Comparison of ENCODE assay signal across 8 cellular contexts in genomic region chr18:47772374-47773248, GRCh38.
DNase-seq lines count a peak whose midpoint lies in the region; ATAC-seq and TF ChIP-seq lines count a peak whose summit lies in the region.

No MANE protein-coding gene starts in this region.

- H3K27me3 ChIP-seq in WERI-Rb-1 (ENCODE audit: insufficient read depth, low read depth, severe bottlenecking), result no peaks in the 10 kb centered on the region
- H3K27me3 ChIP-seq in breast epithelium, result no peaks in the 10 kb centered on the region

- no peak for TF ChIP-seq POLR2A in breast epithelium (IDR thresholded peaks at IDR 0.05)

- H3K36me3 ChIP-seq in WERI-Rb-1, result no peaks in the 10 kb centered on the region
- H3K36me3 ChIP-seq in breast epithelium, result no peaks in the 10 kb centered on the region

- no peaks in the 10 kb centered on the region for H3K4me1 ChIP-seq in breast epithelium

- ATAC-seq in Right ventricle myocardium inferior (peak; percentile 50), left lobe of liver (peak; percentile 96), GM21529 (IDR thresholded peaks at IDR 0.05; ENCODE audit: unreplicated experiment) (no peak)

- H3K27ac ChIP-seq in WERI-Rb-1 (peak overlapping the region; percentile 3; the same call in 1 of the 2 replicates), breast epithelium (no peak overlapping the region)

- TF ChIP-seq CTCF in WERI-Rb-1 (IDR thresholded peaks at IDR 0.05; ENCODE audit: low read depth, low read length) (peak; percentile 98), breast epithelium (IDR thresholded peaks at IDR 0.05) (peak in 2 of 3 donors; percentile 68 to 80)

- H3K4me3 ChIP-seq in WERI-Rb-1 (ENCODE audit: low read depth, low read length) (no peak overlapping the region), breast epithelium (no peak overlapping the region)

- intact Hi-C loops in Right ventricle myocardium inferior (cut with DNase I) (loop anchor here (2.0 to 5.0 kb wide), 2 partner anchors 250 to 675 kb away; no protein-coding TSS in a partner anchor), cardiac septum (cut with DNase I) (loop anchor here (1.0 to 5.0 kb wide), 4 partner anchors 155 to 675 kb away; no protein-coding TSS in a partner anchor), breast epithelium (cut with DNase I; ENCODE audit: low total_unique reads) (no loop called here)

- H3K9me3 ChIP-seq in WERI-Rb-1 (ENCODE audit: severe bottlenecking), result no peaks in the 10 kb centered on the region
- H3K9me3 ChIP-seq in breast epithelium, result no peaks in the 10 kb centered on the region

- DNase-seq in Right ventricle myocardium inferior (ENCODE audit: missing footprints) (no peak), cardiac septum (ENCODE audit: low spot score) (no peak), NCI-H2029 (lab: John Stamatoyannopoulos, UW) (peak; percentile 63), WERI-Rb-1 (peak; percentile 90), breast epithelium (ENCODE audit: low spot score in 2 of 2) (peak; percentile 34 to 67), left lobe of liver (ENCODE audit: low spot score) (peak; percentile 64)
- DNase-seq in stimulated activated CD8-positive, alpha-beta memory T cell treated with anti-CD3 and anti-CD28 coated beads, Interleukin-4, amount 100 ng/mL, for 24 hours (ENCODE audit: low read depth), result peak; percentile 49

Comparison
In these comparisons a context has a peak if more than half of its experiments do, and no peak if none do; other contexts are left out.
1. DNase-seq: peak in NCI-H2029 (single experiment), WERI-Rb-1 (single experiment), breast epithelium (2 of 2), left lobe of liver (single experiment) and stimulated activated CD8-positive, alpha-beta memory T cell treated with anti-CD3 and anti-CD28 coated beads, Interleukin-4, amount 100 ng/mL, for 24 hours (single experiment); none in Right ventricle myocardium inferior (single experiment) and cardiac septum (single experiment).